In the genomic region with DNA sequence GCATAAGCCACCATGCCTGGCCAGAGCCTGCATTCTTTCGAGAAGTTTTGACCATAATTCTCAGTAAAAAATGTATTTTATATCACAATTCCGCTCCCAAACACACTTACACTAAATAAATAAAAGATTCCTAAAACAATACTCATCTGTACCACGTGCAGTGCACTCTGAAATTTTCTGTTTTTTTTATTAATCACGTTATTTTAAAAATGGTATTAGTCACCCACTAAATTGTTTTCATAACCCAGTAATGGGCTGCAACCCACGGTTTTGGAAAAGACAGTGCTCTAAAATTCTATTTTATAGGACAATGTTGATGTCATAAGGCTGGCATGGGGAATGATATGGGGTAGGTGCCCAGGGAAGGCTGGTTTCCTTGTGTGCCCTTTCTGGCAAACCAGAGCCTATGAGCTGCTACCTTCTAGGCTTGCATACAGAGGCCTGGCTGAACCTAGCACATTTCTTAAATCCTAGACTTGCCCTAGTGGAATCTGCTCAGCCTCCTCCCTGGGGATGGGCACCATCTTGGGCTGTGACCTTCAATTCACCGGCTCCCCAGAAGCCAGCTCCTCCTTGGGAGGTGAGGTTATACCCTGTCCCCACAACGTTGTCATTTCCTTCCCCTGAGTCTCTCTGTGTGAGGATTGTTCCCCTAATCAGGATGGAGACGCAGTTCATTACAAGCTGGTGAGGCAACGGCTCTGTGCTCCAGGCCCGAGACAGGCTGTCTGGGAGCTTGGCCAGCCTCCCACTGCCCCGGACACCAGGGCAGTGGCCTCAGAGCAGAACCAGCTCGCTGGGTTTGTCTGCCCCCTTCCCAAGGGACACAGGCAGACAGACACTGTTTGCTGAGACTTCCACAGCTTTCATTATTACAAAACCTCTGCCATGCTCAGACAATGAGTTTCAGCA, we compare ENCODE assay signal across 9 cellular contexts.
A peak's percentile ranks its signal among the peaks of the same experiment; 100 is the strongest.
DNase-seq lines count a peak whose midpoint lies in the region; ATAC-seq and TF ChIP-seq lines count a peak whose summit lies in the region.
"Had no signal": no experiment of that assay in that cellular context is flagged by ENCODE, and none has a peak within 500 bp of the region (broad histone marks: within the 10 kb centered on the region; RNA-seq: fewer than 3 reads in every experiment).

No MANE protein-coding gene starts in this region.

- H2AFZ ChIP-seq in GM23338 = peak overlapping the region; percentile 43
- no peak overlapping the region for H2AFZ ChIP-seq in hepatocyte

- DNase-seq in GM23338 (ENCODE audit: low spot score) (no peak), hepatocyte (ENCODE audit: low spot score) (no peak), NCI-H1048 (lab: John Stamatoyannopoulos, UW) (no peak), GF-D8 (lab: John Stamatoyannopoulos, UW) (no peak), NCI-H526 (lab: John Stamatoyannopoulos, UW) (no peak)

- H3K27me3 ChIP-seq in GM23338 (ENCODE audit: insufficient read depth) = no peaks in the 10 kb centered on the region
- H3K27me3 ChIP-seq in hepatocyte = no peaks in the 10 kb centered on the region

- H3K9me2 ChIP-seq in GM23338 (ENCODE audit: insufficient read depth) (no peaks in the 10 kb centered on the region), hepatocyte (replicated peaks; ENCODE audit: insufficient read depth) (no peaks in the 10 kb centered on the region)

- H3K36me3 Mint-ChIP-seq in GM23338 (ENCODE audit: low read depth) (no peaks in the 10 kb centered on the region), brain (no peaks in the 10 kb centered on the region)
- H3K36me3 Mint-ChIP-seq: activated naive CD4-positive, alpha-beta T cell treated with anti-CD3 and anti-CD28 coated beads, Interleukin-2, amount 50 U/mL, for 72 hours had no signal

- no peaks in the 10 kb centered on the region for H3K4me1 ChIP-seq in GM23338 (ENCODE audit: insufficient read depth)
- H3K4me1 ChIP-seq in hepatocyte (ENCODE audit: insufficient read depth) = peaks cover 5% of the 10 kb centered on the region

- no peaks in the 10 kb centered on the region for H4K20me1 ChIP-seq in GM23338 (replicated peaks; ENCODE audit: insufficient read depth)
- H4K20me1 ChIP-seq in hepatocyte (ENCODE audit: insufficient read depth, poor library complexity, severe bottlenecking) = no peaks in the 10 kb centered on the region

- WGBS in hepatocyte (ENCODE audit: low lambda C conversion rate, missing lambda C conversion rate) = 69% methylated on average over 12 of the region's 12 CpGs

- peaks cover 3% of the 10 kb centered on the region; the same call in 2 of the 3 replicates for H3K4me1 Mint-ChIP-seq in GM23338
- H3K4me1 Mint-ChIP-seq in brain = peaks cover 43% of the 10 kb centered on the region

- H3F3A ChIP-seq in GM23338 (replicated peaks; ENCODE audit: low read depth) = no peaks in the 10 kb centered on the region

- H3K27ac Mint-ChIP-seq in GM23338 = no peak overlapping the region
- H3K27ac Mint-ChIP-seq in brain = peak overlapping the region in 4 of 5 experiments; percentile 66 to 83 (median 73)
- H3K27ac Mint-ChIP-seq: activated naive CD4-positive, alpha-beta T cell treated with anti-CD3 and anti-CD28 coated beads, Interleukin-2, amount 50 U/mL, for 72 hours had no signal

- no peak overlapping the region for H3K4me3 Mint-ChIP-seq in GM23338
- H3K4me3 Mint-ChIP-seq in brain = no peak overlapping the region

- ATAC-seq in GM23338 = no peak
- ATAC-seq in HG03280 (IDR thresholded peaks at IDR 0.05; ENCODE audit: unreplicated experiment) = no peak
- ATAC-seq: activated naive CD4-positive, alpha-beta T cell treated with anti-CD3 and anti-CD28 coated beads, Interleukin-2, amount 50 U/mL, for 72 hours had no signal

- no peak overlapping the region for H3K27ac ChIP-seq in GM23338 (ENCODE audit: low read depth)
- H3K27ac ChIP-seq in hepatocyte = peak overlapping the region; percentile 35
- H3K27ac ChIP-seq in skin epidermis = peak overlapping the region in 14 of 21 experiments; percentile 2 to 86 (median 46)

- H3K9me3 ChIP-seq in hepatocyte (ENCODE audit: low read depth) = no peaks in the 10 kb centered on the region

- no peaks in the 10 kb centered on the region; the same call in 2 of the 3 replicates for H3K9me3 Mint-ChIP-seq in GM23338
- H3K9me3 Mint-ChIP-seq in brain = no peaks in the 10 kb centered on the region
- H3K9me3 Mint-ChIP-seq: activated naive CD4-positive, alpha-beta T cell treated with anti-CD3 and anti-CD28 coated beads, Interleukin-2, amount 50 U/mL, for 72 hours had no signal

- H3K4me3 ChIP-seq in GM23338 (no peak overlapping the region), hepatocyte (no peak overlapping the region), skin epidermis (no peak overlapping the region)

- H3K36me3 ChIP-seq in GM23338 (ENCODE audit: insufficient read depth) = no peaks in the 10 kb centered on the region
- no peaks in the 10 kb centered on the region for H3K36me3 ChIP-seq in hepatocyte (replicated peaks; ENCODE audit: insufficient read depth, low read depth)

- TF ChIP-seq CTCF in GM23338 (conservative IDR thresholded peaks at IDR 0.05; ENCODE audit: low read depth in 2 of 2) (no peak), brain (conservative IDR thresholded peaks at IDR 0.05) (no peak), hepatocyte (IDR thresholded peaks at IDR 0.05; ENCODE audit: poor library complexity) (no peak)

- H3K79me2 ChIP-seq in GM23338 (replicated peaks; ENCODE audit: insufficient read depth) (no peaks in the 10 kb centered on the region), hepatocyte (no peaks in the 10 kb centered on the region)

- H3K4me2 ChIP-seq in GM23338 (no peak overlapping the region), hepatocyte (no peak overlapping the region)

- H3K27me3 Mint-ChIP-seq in GM23338 (ENCODE audit: insufficient read depth, low read depth, poor library complexity) = peaks cover 4% of the 10 kb centered on the region
- peaks cover 13% of the 10 kb centered on the region for H3K27me3 Mint-ChIP-seq in brain

TF ChIP-seq in GM23338, 12 proteins besides CTCF, POLR2A, EP300 and RAD21:
- TF ChIP-seq JUNB (IDR thresholded peaks at IDR 0.05; ENCODE audit: unreplicated experiment) (no peak), ZNF331 (CRISPR knock-in tag; IDR thresholded peaks at IDR 0.05; ENCODE audit: low read depth) (no peak), EZH2phosphoT487 (IDR thresholded peaks at IDR 0.05; ENCODE audit: unreplicated experiment) (no peak), CREB1 (CRISPR knock-in tag; IDR thresholded peaks at IDR 0.05; ENCODE audit: low read depth) (no peak), EZH2 (IDR thresholded peaks at IDR 0.05; ENCODE audit: low read depth, unreplicated experiment) (no peak), STAT1 (IDR thresholded peaks at IDR 0.05; ENCODE audit: unreplicated experiment) (no peak)
